26 cellular contexts compared by ENCODE assay signal in the genomic region with DNA sequence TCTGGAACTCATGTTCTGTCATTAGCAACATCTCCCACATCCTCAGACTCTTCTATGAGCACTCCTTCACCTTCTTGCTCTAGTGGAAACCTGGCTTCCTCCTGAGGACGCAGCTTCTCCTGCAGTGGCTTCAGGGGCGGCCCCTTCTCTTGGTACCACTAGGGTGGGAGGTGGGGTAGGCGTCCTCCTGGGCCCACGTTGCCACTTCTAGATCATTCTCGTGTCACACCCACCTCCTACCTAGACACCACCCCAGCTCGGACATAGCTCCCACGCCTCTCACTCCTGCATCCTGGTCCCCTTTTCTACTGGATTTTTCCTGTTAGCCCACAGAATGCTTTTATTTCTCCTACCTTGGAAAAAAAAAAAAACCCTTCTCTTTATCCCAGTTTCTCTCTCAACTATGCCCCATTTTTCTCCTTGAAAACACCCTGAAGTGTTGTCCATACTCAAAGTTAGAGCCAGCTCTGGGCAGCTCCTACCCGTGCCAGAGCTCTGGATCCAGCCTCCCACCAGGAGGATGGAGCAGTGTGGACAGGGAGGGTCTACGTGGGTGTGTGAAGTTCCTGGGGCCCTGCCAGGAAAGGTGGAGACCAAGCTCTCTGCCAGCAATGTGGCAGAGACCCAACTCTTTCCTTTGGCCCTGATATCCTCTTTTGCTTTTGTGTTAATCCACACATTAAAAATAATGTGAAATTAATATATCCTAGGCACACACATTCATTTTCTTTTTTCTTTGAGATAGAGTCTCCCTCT.
DNase-seq lines count a peak whose midpoint lies in the region; ATAC-seq and TF ChIP-seq lines count a peak whose summit lies in the region.
"Had no signal": no experiment of that assay in that cellular context is flagged by ENCODE, and none has a peak within 500 bp of the region (broad histone marks: within the 10 kb centered on the region; RNA-seq: fewer than 3 reads in every experiment).

No MANE protein-coding gene starts in this region.

- H3K36me3 ChIP-seq in SJSA1 = no peaks in the 10 kb centered on the region
- no peaks in the 10 kb centered on the region for H3K36me3 ChIP-seq in GM23248 (ENCODE audit: low read depth)
- no peaks in the 10 kb centered on the region for H3K36me3 ChIP-seq in WERI-Rb-1
- H3K36me3 ChIP-seq: BLaER1 treated with 17β-estradiol and CSF1 and Interleukin-3, amounts not matched to agents 10 nM and 100 nM; brain microvascular endothelial cell; left lung; neutrophil; Peyer's patch; tibial artery had no signal

- no peaks in the 10 kb centered on the region for H3K36me3 Mint-ChIP-seq in stimulated activated memory B cell treated with anti-CD40 and anti-IgM and Interleukin-4, amounts not matched to agents 10 μg/mL and 1 μg/mL and 100 μg/mL, for 72 hours
- H3K36me3 Mint-ChIP-seq: activated naive CD4-positive, alpha-beta T cell treated with anti-CD3 and anti-CD28 coated beads, Interleukin-2, amount 50 U/mL, for 24 hours had no signal

- H3K9me3 ChIP-seq in SJSA1 (replicated peaks) (no peaks in the 10 kb centered on the region), GM23248 (ENCODE audit: low read depth) (no peaks in the 10 kb centered on the region), WERI-Rb-1 (ENCODE audit: severe bottlenecking) (no peaks in the 10 kb centered on the region)
- H3K9me3 ChIP-seq: BLaER1 treated with 17β-estradiol and CSF1 and Interleukin-3, amounts not matched to agents 10 nM and 100 nM; left lung; neutrophil; Peyer's patch; psoas muscle; tibial artery had no signal

- in situ Hi-C loops in GM23248 (cut with MboI) = no loop called here

- no peaks in the 10 kb centered on the region for H3F3A ChIP-seq in GM23248 (ENCODE audit: insufficient read depth)

- H3K27me3 ChIP-seq in SJSA1 (replicated peaks) (no peaks in the 10 kb centered on the region), GM23248 (replicated peaks; ENCODE audit: insufficient read depth) (peaks cover 13% of the 10 kb centered on the region; the same call in 1 of the 2 replicates), WERI-Rb-1 (ENCODE audit: insufficient read depth, low read depth, severe bottlenecking) (no peaks in the 10 kb centered on the region)
- H3K27me3 ChIP-seq: BLaER1 treated with 17β-estradiol and CSF1 and Interleukin-3, amounts not matched to agents 10 nM and 100 nM; brain microvascular endothelial cell; left lung; neutrophil; Peyer's patch; tibial artery had no signal

- H4K20me1 ChIP-seq in GM23248 (ENCODE audit: insufficient read depth) = no peaks in the 10 kb centered on the region
- H4K20me1 ChIP-seq: BLaER1 treated with 17β-estradiol and CSF1 and Interleukin-3, amounts not matched to agents 10 nM and 100 nM had no signal

- H2AFZ ChIP-seq in GM23248 = no peak overlapping the region

- H3K4me1 ChIP-seq in SJSA1 (replicated peaks) (peaks cover 60% of the 10 kb centered on the region), GM23248 (ENCODE audit: insufficient read depth) (no peaks in the 10 kb centered on the region)
- H3K4me1 ChIP-seq: tibial artery had no signal

- WGBS in GM23248 (ENCODE audit: low coverage in 1 of 2, low lambda C conversion rate in 2 of 2, missing lambda C conversion rate in 2 of 2), 2 experiments = 59 to 60% methylated on average over 9 of the region's 9 CpGs

- peak overlapping the region; percentile 20 for H3K27ac Mint-ChIP-seq in stimulated activated memory B cell treated with anti-CD40 and anti-IgM and Interleukin-4, amounts not matched to agents 10 μg/mL and 1 μg/mL and 100 μg/mL, for 72 hours
- H3K27ac Mint-ChIP-seq: activated CD4-positive, alpha-beta T cell treated with anti-CD3 and anti-CD28 coated beads, Interleukin-2, amount 10 ng/mL, durations not matched to agents 24 days and 14 days; activated naive CD4-positive, alpha-beta T cell treated with anti-CD3 and anti-CD28 coated beads, Interleukin-2, amount 50 U/mL, for 24 hours had no signal

- no peak overlapping the region for H3K4me3 Mint-ChIP-seq in stimulated activated memory B cell treated with anti-CD40 and anti-IgM and Interleukin-4, amounts not matched to agents 10 μg/mL and 1 μg/mL and 100 μg/mL, for 72 hours
- H3K4me3 Mint-ChIP-seq: activated CD4-positive, alpha-beta T cell treated with anti-CD3 and anti-CD28 coated beads, Interleukin-2, amount 10 ng/mL, durations not matched to agents 24 days and 14 days; activated naive CD4-positive, alpha-beta T cell treated with anti-CD3 and anti-CD28 coated beads, Interleukin-2, amount 50 U/mL, for 24 hours had no signal

- H3K79me2 ChIP-seq in GM23248 (ENCODE audit: insufficient read depth) = no peaks in the 10 kb centered on the region

- no peaks in the 10 kb centered on the region for H3K9me2 ChIP-seq in GM23248 (ENCODE audit: insufficient read depth)

- peaks cover 9% of the 10 kb centered on the region for H3K27me3 Mint-ChIP-seq in stimulated activated memory B cell treated with anti-CD40 and anti-IgM and Interleukin-4, amounts not matched to agents 10 μg/mL and 1 μg/mL and 100 μg/mL, for 72 hours
- H3K27me3 Mint-ChIP-seq: activated naive CD4-positive, alpha-beta T cell treated with anti-CD3 and anti-CD28 coated beads, Interleukin-2, amount 50 U/mL, for 24 hours had no signal

- no peak for ATAC-seq in stimulated activated memory B cell treated with anti-CD40 and anti-IgM and Interleukin-4, amounts not matched to agents 10 μg/mL and 1 μg/mL and 100 μg/mL, for 72 hours
- ATAC-seq: psoas muscle had no signal

- no peak for TF ChIP-seq CTCF in WERI-Rb-1 (IDR thresholded peaks at IDR 0.05; ENCODE audit: low read depth, low read length)

- DNase-seq in NCI-H226 (peak; percentile 2), SJSA1 (ENCODE audit: low read depth in 1 of 2, low spot score in 2 of 2) (no peak), epithelial cell of prostate (ENCODE audit: low read depth, low spot score) (no peak), GM23248 (no peak), SW 1271 (lab: John Stamatoyannopoulos, UW) (no peak), WERI-Rb-1 (no peak)
- DNase-seq: activated CD4-positive, alpha-beta T cell treated with anti-CD3 and anti-CD28 coated beads, Interleukin-2, amount 10 ng/mL, durations not matched to agents 24 days and 14 days; amniotic stem cell; brain microvascular endothelial cell; DND-41; effector CD8-positive, alpha-beta T cell; GF-D8; left lung; mesendoderm; NCI-H1105; NCI-H187 treated with DMSO at 0.1 percent for 48 hours; NCI-H2227 treated with DMSO at 0.1 percent for 48 hours; NCI-H748 treated with DMSO at 0.1 percent for 48 hours; Peyer's patch; psoas muscle; stimulated activated CD4-positive, alpha-beta T cell treated with anti-CD3 and anti-CD28 coated beads, Interleukin-4, amount 100 ng/mL, for 1 hour; tibial artery had no signal

- no peak overlapping the region for H3K4me2 ChIP-seq in GM23248 (ENCODE audit: unreplicated experiment)

- H3K9ac ChIP-seq in GM23248 = no peak overlapping the region
- H3K9ac ChIP-seq: BLaER1 treated with 17β-estradiol and CSF1 and Interleukin-3, amounts not matched to agents 10 nM and 100 nM had no signal

- no peak overlapping the region for H3K4me3 ChIP-seq in SJSA1
- no peak overlapping the region for H3K4me3 ChIP-seq in GM23248
- no peak overlapping the region for H3K4me3 ChIP-seq in WERI-Rb-1 (ENCODE audit: low read depth, low read length)
- H3K4me3 ChIP-seq: BLaER1 treated with 17β-estradiol and CSF1 and Interleukin-3, amounts not matched to agents 10 nM and 100 nM; left lung; Peyer's patch; psoas muscle; tibial artery had no signal

- no peaks in the 10 kb centered on the region for H3K9me3 Mint-ChIP-seq in stimulated activated memory B cell treated with anti-CD40 and anti-IgM and Interleukin-4, amounts not matched to agents 10 μg/mL and 1 μg/mL and 100 μg/mL, for 72 hours
- H3K9me3 Mint-ChIP-seq: activated CD4-positive, alpha-beta T cell treated with anti-CD3 and anti-CD28 coated beads, Interleukin-2, amount 10 ng/mL, durations not matched to agents 24 days and 14 days; activated naive CD4-positive, alpha-beta T cell treated with anti-CD3 and anti-CD28 coated beads, Interleukin-2, amount 50 U/mL, for 24 hours had no signal

- H3K27ac ChIP-seq in SJSA1 = peak overlapping the region; percentile 80
- H3K27ac ChIP-seq in epithelial cell of prostate = peak overlapping the region; percentile 95
- no peak overlapping the region for H3K27ac ChIP-seq in GM23248
- H3K27ac ChIP-seq in WERI-Rb-1 = no peak overlapping the region
- H3K27ac ChIP-seq: BLaER1 treated with 17β-estradiol and CSF1 and Interleukin-3, amounts not matched to agents 10 nM and 100 nM; brain microvascular endothelial cell; left lung; neutrophil; Peyer's patch; psoas muscle; tibial artery had no signal

- peaks cover 11% of the 10 kb centered on the region for H3K4me1 Mint-ChIP-seq in stimulated activated memory B cell treated with anti-CD40 and anti-IgM and Interleukin-4, amounts not matched to agents 10 μg/mL and 1 μg/mL and 100 μg/mL, for 72 hours
- H3K4me1 Mint-ChIP-seq: activated CD4-positive, alpha-beta T cell treated with anti-CD3 and anti-CD28 coated beads, Interleukin-2, amount 10 ng/mL, durations not matched to agents 24 days and 14 days; activated naive CD4-positive, alpha-beta T cell treated with anti-CD3 and anti-CD28 coated beads, Interleukin-2, amount 50 U/mL, for 24 hours had no signal

Comparison
In these comparisons a context has a peak if more than half of its experiments do, and no peak if none do; other contexts are left out.
1. H3K27ac ChIP-seq: peak in SJSA1 (single experiment) and epithelial cell of prostate (single experiment); none in GM23248 (single experiment) and WERI-Rb-1 (single experiment).